16 cellular contexts compared by ENCODE assay signal in genomic region chr1:75768021-75768420, GRCh38.
"Had no signal": no experiment of that assay in that cellular context is flagged by ENCODE, and none has a peak within 500 bp of the region (broad histone marks: within the 10 kb centered on the region; RNA-seq: fewer than 3 reads in every experiment).

No MANE protein-coding gene starts in this region.

- H3K27me3 ChIP-seq: colonic mucosa, suprapubic skin had no signal

- H3K4me1 ChIP-seq: colonic mucosa, prostate gland, suprapubic skin had no signal

- H3K4me3 ChIP-seq: colonic mucosa, prostate gland, suprapubic skin had no signal

- H3K9me3 ChIP-seq: colonic mucosa, prostate gland, suprapubic skin had no signal

- ATAC-seq: activated T-cell treated with anti-CD3 and anti-CD28 coated beads, Interleukin-2, amount 50 U/mL, for 4 hours; effector memory CD8-positive, alpha-beta T cell; left colon; natural killer cell treated with Interleukin-12 subunit alpha and Interleukin-12 subunit beta and Interleukin-15 and Interleukin-18, amount 100 ng/mL, for 72 hours; sciatic nerve had no signal

- DNase-seq: activated CD4-positive, alpha-beta T cell treated with anti-CD3 and anti-CD28 coated beads for 1 hour; activated CD4-positive, alpha-beta T cell treated with anti-CD3 and anti-CD28 coated beads, Interleukin-2, amount 50 U/mL, for 48 hours; activated gamma-delta T cell; activated T-cell treated with anti-CD3 and anti-CD28 coated beads, Interleukin-2, amount 50 U/mL, for 4 hours; colonic mucosa; effector memory CD8-positive, alpha-beta T cell; erythroblast; hippocampal formation; left colon; nucleus accumbens; stimulated activated CD4-positive, alpha-beta T cell treated with anti-CD3 and anti-CD28 coated beads, Interleukin-12 subunit alpha, Interleukin-12 subunit beta, amount 100 ng/mL, for 4 hours; stimulated activated naive CD4-positive, alpha-beta T cell had no signal

- H3K36me3 ChIP-seq: colonic mucosa, prostate gland had no signal

- H3K27ac ChIP-seq: colonic mucosa, prostate gland, suprapubic skin had no signal
